In the genomic region with DNA sequence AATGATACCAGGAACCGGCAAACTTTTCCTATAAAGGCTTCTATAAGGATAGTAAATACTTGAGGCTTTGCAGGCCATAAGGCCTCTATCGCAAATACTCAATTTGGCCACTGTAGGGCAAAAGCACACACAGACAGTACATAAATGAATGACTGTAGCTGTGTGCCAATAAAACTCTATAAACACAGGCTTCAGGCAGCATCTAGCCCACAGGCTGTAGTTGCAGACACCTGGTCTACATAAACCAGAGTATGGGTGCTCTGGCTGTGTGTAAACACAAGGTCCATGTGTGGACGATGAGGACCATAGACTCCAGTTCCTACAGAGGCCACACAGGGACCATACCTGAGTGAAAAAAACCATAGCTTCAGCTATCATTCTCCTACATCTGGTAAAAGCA, we compare ENCODE assay signal across 9 cellular contexts. TPM values are rescaled to one million over a fixed set of nuclear protein-coding genes. Genes with fewer than 3 reads are reported as not detected.
DNase-seq lines count a peak whose midpoint lies in the region; ATAC-seq, FAIRE-seq and TF ChIP-seq lines count a peak whose summit lies in the region.
"Had no signal": no experiment of that assay in that cellular context is flagged by ENCODE, and none has a peak within 500 bp of the region (broad histone marks: within the 10 kb centered on the region; RNA-seq: fewer than 3 reads in every experiment).

No MANE protein-coding gene starts in this region.

- CTCF ChIA-PET in H1 (lab: Charles Lee; ENCODE audit: partially characterized antibody) (interaction anchor here (1.0 to 2.7 kb wide), 8 partner anchors 10 to 80 kb away, joined by 3 to 13 read pairs (median 4); no protein-coding TSS in a partner anchor), HEK293T (lab: Yijun Ruan, JAX) (interaction anchor here (1.5 kb wide), 1 partner anchor 80 kb away, joined by 6 read pairs; no protein-coding TSS in a partner anchor)
- CTCF ChIA-PET in naive thymus-derived CD4-positive, alpha-beta T cell (lab: Charles Lee) = interaction anchor here (0.8 to 1.3 kb wide), 3 partner anchors 30 to 80 kb away, joined by 3 to 6 read pairs (median 4); no protein-coding TSS in a partner anchor

- no peak for DNase-seq in BE2C
- DNase-seq in NCI-H1092 (lab: John Stamatoyannopoulos, UW) = peak; percentile 77
- no peak for DNase-seq in H1 (ENCODE audit: low read depth in 1 of 2, low spot score in 2 of 2)
- DNase-seq in naive thymus-derived CD4-positive, alpha-beta T cell = no peak
- no peak for DNase-seq in HEK293T (ENCODE audit: extremely low spot score)
- no peak for DNase-seq in NCI-H2171 (lab: John Stamatoyannopoulos, UW)
- DNase-seq in urothelium cell line (ENCODE audit: low spot score) = no peak
- DNase-seq: caudate nucleus had no signal

- H3K4me3 Mint-ChIP-seq in naive thymus-derived CD4-positive, alpha-beta T cell = no peak overlapping the region

- H3K18ac ChIP-seq in H1 (ENCODE audit: extremely low read depth, low read length) = 0 out of 2 replicates have a peak overlapping the region, but pooled peaks have one; percentile 62

- ATAC-seq in naive thymus-derived CD4-positive, alpha-beta T cell = no peak
- ATAC-seq in GM18870 (IDR thresholded peaks at IDR 0.05; ENCODE audit: unreplicated experiment) = no peak

- 0 out of 2 replicates have a peak overlapping the region, but pooled peaks have one; percentile 82 for H2AK5ac ChIP-seq in H1 (ENCODE audit: low read depth, low read length)

- H4K8ac ChIP-seq in H1 (ENCODE audit: extremely low read depth, insufficient read depth, low read length) = 0 out of 2 replicates have a peak overlapping the region, but pooled peaks have one; percentile 39

- FAIRE-seq in H1 (lab: Jason Lieb, UNC) (no peak), urothelium cell line (lab: Jason Lieb, UNC) (no peak)

- peaks cover 0 to 7% of the 10 kb centered on the region in 2 experiments for H4K20me1 ChIP-seq in H1 (replicated peaks in 1 of 2; ENCODE audit: control insufficient read depth in 1 of 2, insufficient read depth in 2 of 2, low read length in 2 of 2)

- peak overlapping the region; percentile 9; the same call in 1 of the 2 replicates for H2BK5ac ChIP-seq in H1 (ENCODE audit: low read depth, low read length)

- H3K23me2 ChIP-seq in H1 (ENCODE audit: low read depth, low read length) = no peaks in the 10 kb centered on the region

- no peak overlapping the region for H3K4me2 ChIP-seq in H1 (ENCODE audit: insufficient read depth in 1 of 2, low read depth in 2 of 2, low read length in 2 of 2)

- peak overlapping the region; percentile 25 for H4K91ac ChIP-seq in H1 (replicated peaks; ENCODE audit: insufficient read length, low read length)

- H3K27me3 ChIP-seq in BE2C = no peaks in the 10 kb centered on the region
- H3K27me3 ChIP-seq in H1 (replicated peaks in 1 of 4; ENCODE audit: control insufficient read depth in 3 of 4, extremely low read depth in 1 of 4, insufficient read depth in 3 of 4, low read length in 3 of 4) = no peaks in the 10 kb centered on the region
- H3K27me3 ChIP-seq in naive thymus-derived CD4-positive, alpha-beta T cell (ENCODE audit: control insufficient read depth in 2 of 2, insufficient read depth in 2 of 2, low read length in 2 of 2) = no peaks in the 10 kb centered on the region

- no peak overlapping the region for H2AFZ ChIP-seq in H1 (ENCODE audit: low read length)

- H3K27ac ChIP-seq in H1 (ENCODE audit: low read depth, low read length) = no peak overlapping the region
- peak overlapping the region; percentile 4 for H3K27ac ChIP-seq in naive thymus-derived CD4-positive, alpha-beta T cell (ENCODE audit: low read depth, low read length)

- no peak for TF ChIP-seq EP300 in H1 (IDR thresholded peaks at IDR 0.05; ENCODE audit: borderline replicate concordance in 1 of 2, low read depth in 2 of 2, low read length in 2 of 2)

- no peak overlapping the region for H3K14ac ChIP-seq in H1 (ENCODE audit: insufficient read length)

- no peak overlapping the region for H2BK12ac ChIP-seq in H1 (ENCODE audit: low read depth, low read length)

- peak overlapping the region in 1 of 4 experiments; percentile 28; a peak in 1 of 7 replicates for H3K9ac ChIP-seq in H1 (replicated peaks in 1 of 4; ENCODE audit: extremely low read depth in 1 of 4, low read depth in 3 of 4, low read length in 3 of 4)

- H3K36me3 ChIP-seq in BE2C (peaks cover 94% of the 10 kb centered on the region), H1 (ENCODE audit: control insufficient read depth in 2 of 4, insufficient read depth in 4 of 4, low read length in 3 of 4) (peaks cover 12 to 69% (median 26%) of the 10 kb centered on the region in 4 experiments)
- peaks cover 5 to 54% (median 11%) of the 10 kb centered on the region in 3 experiments for H3K36me3 ChIP-seq in naive thymus-derived CD4-positive, alpha-beta T cell (ENCODE audit: control insufficient read depth in 2 of 3, insufficient read depth in 3 of 3, low read length in 3 of 3)

- no peak for TF ChIP-seq RAD21 in H1 (IDR thresholded peaks at IDR 0.05 in 1 of 2, conservative IDR thresholded peaks at IDR 0.05 in 1 of 2; ENCODE audit: low read depth in 2 of 2, low read length in 2 of 2)

- H2BK120ac ChIP-seq in H1 (replicated peaks; ENCODE audit: low read depth, low read length) = no peak overlapping the region

- H3K4me3 ChIP-seq in BE2C (ENCODE audit: low read depth, low read length) (no peak overlapping the region), H1 (ENCODE audit: extremely low read depth in 1 of 4, insufficient read depth in 2 of 4, low read depth in 3 of 4, low read length in 4 of 4) (no peak overlapping the region)
- no peak overlapping the region for H3K4me3 ChIP-seq in naive thymus-derived CD4-positive, alpha-beta T cell (ENCODE audit: low read length)

- no peak overlapping the region for H3K23ac ChIP-seq in H1 (ENCODE audit: insufficient read length)

- 0 out of 2 replicates have a peak, but pooled peaks have one; percentile 5 for TF ChIP-seq CTCF in BE2C (IDR thresholded peaks at IDR 0.05; ENCODE audit: low read depth, low read length)
- no peak for TF ChIP-seq CTCF in H1 (IDR thresholded peaks at IDR 0.05; ENCODE audit: control extremely low read depth in 1 of 3, insufficient read depth in 1 of 3, low read depth in 1 of 3, low read length in 3 of 3)

- peak overlapping the region in 5 of 9 donors; percentile 50 to 77 (median 62) for H3K27ac Mint-ChIP-seq in naive thymus-derived CD4-positive, alpha-beta T cell

- no peak overlapping the region for H3K4ac ChIP-seq in H1 (replicated peaks; ENCODE audit: insufficient read length, low read depth, low read length)

- no peak overlapping the region for H3K56ac ChIP-seq in H1 (replicated peaks; ENCODE audit: insufficient read length, low read depth, low read length)

- no peak for TF ChIP-seq POLR2A in H1 (IDR thresholded peaks at IDR 0.05; ENCODE audit: control extremely low read depth in 1 of 2, low read depth in 2 of 2, low read length in 2 of 2)

- H3K27me3 Mint-ChIP-seq in naive thymus-derived CD4-positive, alpha-beta T cell = no peaks in the 10 kb centered on the region

- H2BK15ac ChIP-seq in H1 (ENCODE audit: low read length) = no peak overlapping the region

- POLR2A ChIA-PET in H1 (lab: Charles Lee; ENCODE audit: partially characterized antibody) = interaction anchor here (0.9 to 31.3 kb wide), 5 partner anchors 14 to 80 kb away, joined by 3 to 1191 read pairs (median 4); a partner anchor contains a TSS
- POLR2A ChIA-PET in naive thymus-derived CD4-positive, alpha-beta T cell (lab: Charles Lee) = interaction anchor here (1.4 to 1.5 kb wide), 2 partner anchors 52 to 61 kb away, joined by 3 to 4 read pairs; a partner anchor contains a TSS
- POLR2A ChIA-PET in HEK293T (lab: Yijun Ruan, JAX) = interaction anchor here (1.0 kb wide), 1 partner anchor 52 kb away, joined by 3 read pairs; a partner anchor contains a TSS

- intact Hi-C loops in naive thymus-derived CD4-positive, alpha-beta T cell (cut with micrococcal nuclease) = loop anchor here in 1 of 2 donors (5.0 kb wide), 1 partner anchor 43 kb away; no protein-coding TSS in a partner anchor

- WGBS in H1 (ENCODE audit: extremely low coverage in 1 of 2, insufficient coverage in 1 of 2, insufficient read length in 1 of 2, insufficient replicate concordance in 2 of 2, low coverage in 1 of 2, low lambda C conversion rate in 2 of 2, missing lambda C conversion rate in 1 of 2), 2 experiments = 89% methylated on average over 3 of the region's 3 CpGs; no CpG with 5 or more reads in 1 of the 2 experiments

- H3K36me3 Mint-ChIP-seq in naive thymus-derived CD4-positive, alpha-beta T cell = peaks cover 4 to 39% (median 16%) of the 10 kb centered on the region in 5 donors

- H2BK20ac ChIP-seq in H1 (ENCODE audit: low read length) = no peak overlapping the region

- no peaks in the 10 kb centered on the region for H3K9me3 Mint-ChIP-seq in naive thymus-derived CD4-positive, alpha-beta T cell

- no peaks in the 10 kb centered on the region for H3K9me3 ChIP-seq in BE2C
- no peaks in the 10 kb centered on the region for H3K9me3 ChIP-seq in H1 (ENCODE audit: insufficient read depth in 2 of 2, low read depth in 1 of 2, low read length in 1 of 2)
- H3K9me3 ChIP-seq in naive thymus-derived CD4-positive, alpha-beta T cell (ENCODE audit: control insufficient read depth in 2 of 3, low read length in 3 of 3) = no peaks in the 10 kb centered on the region

- H3K4me1 ChIP-seq in BE2C (peaks cover 4% of the 10 kb centered on the region; the same call in 1 of the 2 replicates), H1 (replicated peaks in 1 of 4; ENCODE audit: control insufficient read depth in 3 of 4, insufficient read depth in 4 of 4, low read length in 3 of 4) (peaks cover 5 to 15% (median 10%) of the 10 kb centered on the region in 4 experiments)
- no peaks in the 10 kb centered on the region for H3K4me1 ChIP-seq in naive thymus-derived CD4-positive, alpha-beta T cell (ENCODE audit: control insufficient read depth in 2 of 2, insufficient read depth in 2 of 2, low read length in 2 of 2)

- H3K79me2 ChIP-seq in H1 (ENCODE audit: control insufficient read depth in 1 of 2, insufficient read depth in 2 of 2, low read length in 2 of 2) = peaks cover 6 to 93% of the 10 kb centered on the region in 2 experiments

- peaks cover 5 to 42% (median 30%) of the 10 kb centered on the region in 7 donors for H3K4me1 Mint-ChIP-seq in naive thymus-derived CD4-positive, alpha-beta T cell

- H4K5ac ChIP-seq in H1 (ENCODE audit: insufficient read length, low read depth, low read length) = no peak overlapping the region

- peaks cover 7% of the 10 kb centered on the region for H3K79me1 ChIP-seq in H1 (ENCODE audit: low read depth, low read length)

RNA-seq across cellular contexts. Expression of a gene that starts 52.2 kb away (rescaled TPM):
- polyA plus RNA-seq in BE2C (2012; ENCODE audit: insufficient read depth, insufficient read length, low read depth) = 60.5 TPM
- total RNA-seq in H1 (2021; fragmentation: NEBNext Ultra II Directional; extraction: Animal tissue kit (Norgen Biotek cat#: 25700)) = 163 TPM in 2 replicates
- polyA plus RNA-seq in H1 (2011; rRNA removed) = 50.5 and 58.5 TPM in 2 replicates
- 66.1 TPM for polyA plus RNA-seq in H1 (2011; cell fraction: cytosol; rRNA removed)
- 123 TPM for polyA plus RNA-seq in H1 (2011; cell fraction: nucleus; rRNA removed)
- polyA plus RNA-seq in H1 (2012, experiment 1 of 2) = 71.7 to 113 TPM (median 77.5 TPM) in 4 replicates
- polyA plus RNA-seq in H1 (2012, experiment 2 of 2) = 9.8 TPM
- polyA plus RNA-seq in H1 (2013, experiment 1 of 2) = 70.7 TPM
- 69.6 TPM for polyA plus RNA-seq in H1 (2013, experiment 2 of 2)
- polyA minus RNA-seq in H1 (2011; rRNA and poly(A)+ RNA removed) = 67.9 and 102 TPM in 2 replicates
- polyA minus RNA-seq in H1 (2011; cell fraction: cytosol; rRNA and poly(A)+ RNA removed) = 53.2 TPM
- polyA minus RNA-seq in H1 (2011; cell fraction: nucleus; rRNA and poly(A)+ RNA removed) = 91.2 TPM
- 10 to 100 TPM; 54.5 to 83.0 (median 68.5) TPM for total RNA-seq in naive thymus-derived CD4-positive, alpha-beta T cell
- 10 to 100 TPM; 12.7 to 28.7 TPM for polyA plus RNA-seq in naive thymus-derived CD4-positive, alpha-beta T cell
